1 cellular context compared by ENCODE assay signal in the genomic region with DNA sequence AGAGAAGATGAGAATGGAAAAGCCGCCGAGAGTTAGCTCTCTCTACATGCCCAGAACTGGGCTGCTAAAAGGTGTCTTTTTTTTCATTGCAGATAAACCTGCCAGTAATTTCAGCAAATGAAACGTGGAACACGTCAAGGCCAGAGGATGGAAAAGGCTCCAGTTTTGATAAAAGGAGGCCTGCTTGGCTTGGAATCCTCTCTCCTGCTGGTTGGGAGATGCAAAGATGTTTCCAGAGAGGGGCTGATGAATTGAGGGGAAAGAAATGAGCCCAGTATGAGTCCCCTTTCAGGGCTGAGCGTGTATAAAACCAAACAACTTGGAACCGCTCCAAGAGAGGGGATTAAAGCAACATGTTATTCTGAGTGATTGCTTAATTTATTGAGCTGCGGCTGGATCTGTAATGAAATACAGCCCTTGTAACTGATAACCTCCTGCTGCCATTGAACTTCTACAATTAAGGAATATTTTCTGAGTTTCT.
A peak's percentile ranks its signal among the peaks of the same experiment; 100 is the strongest.
TF ChIP-seq lines count a peak whose summit lies in the region.

No MANE protein-coding gene starts in this region.

TF ChIP-seq in HEK293, 187 proteins besides CTCF, POLR2A, EP300 and RAD21 (continued from another document and continues in another):
- TF ChIP-seq ZSCAN18 (tag by site-specific recombination; IDR thresholded peaks at IDR 0.05) = no peak
- peak; percentile 60 for TF ChIP-seq ZNF18 (tag by site-specific recombination; IDR thresholded peaks at IDR 0.05)
- TF ChIP-seq OVOL3 (tag by site-specific recombination; IDR thresholded peaks at IDR 0.05) = peak; percentile 58; the same call in 1 of the 2 replicates
- peak; percentile 58 for TF ChIP-seq PATZ1 (tag by site-specific recombination; IDR thresholded peaks at IDR 0.05)
- TF ChIP-seq, protein P1, sequence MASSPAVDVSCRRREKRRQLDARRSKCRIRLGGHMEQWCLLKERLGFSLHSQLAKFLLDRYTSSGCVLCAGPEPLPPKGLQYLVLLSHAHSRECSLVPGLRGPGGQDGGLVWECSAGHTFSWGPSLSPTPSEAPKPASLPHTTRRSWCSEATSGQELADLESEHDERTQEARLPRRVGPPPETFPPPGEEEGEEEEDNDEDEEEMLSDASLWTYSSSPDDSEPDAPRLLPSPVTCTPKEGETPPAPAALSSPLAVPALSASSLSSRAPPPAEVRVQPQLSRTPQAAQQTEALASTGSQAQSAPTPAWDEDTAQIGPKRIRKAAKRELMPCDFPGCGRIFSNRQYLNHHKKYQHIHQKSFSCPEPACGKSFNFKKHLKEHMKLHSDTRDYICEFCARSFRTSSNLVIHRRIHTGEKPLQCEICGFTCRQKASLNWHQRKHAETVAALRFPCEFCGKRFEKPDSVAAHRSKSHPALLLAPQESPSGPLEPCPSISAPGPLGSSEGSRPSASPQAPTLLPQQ (tag by site-specific recombination; IDR thresholded peaks at IDR 0.05) = peak; percentile 83
- TF ChIP-seq, protein P2, sequence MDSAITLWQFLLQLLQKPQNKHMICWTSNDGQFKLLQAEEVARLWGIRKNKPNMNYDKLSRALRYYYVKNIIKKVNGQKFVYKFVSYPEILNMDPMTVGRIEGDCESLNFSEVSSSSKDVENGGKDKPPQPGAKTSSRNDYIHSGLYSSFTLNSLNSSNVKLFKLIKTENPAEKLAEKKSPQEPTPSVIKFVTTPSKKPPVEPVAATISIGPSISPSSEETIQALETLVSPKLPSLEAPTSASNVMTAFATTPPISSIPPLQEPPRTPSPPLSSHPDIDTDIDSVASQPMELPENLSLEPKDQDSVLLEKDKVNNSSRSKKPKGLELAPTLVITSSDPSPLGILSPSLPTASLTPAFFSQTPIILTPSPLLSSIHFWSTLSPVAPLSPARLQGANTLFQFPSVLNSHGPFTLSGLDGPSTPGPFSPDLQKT (IDR thresholded peaks at IDR 0.05; ENCODE audit: borderline replicate concordance, low read depth, low read length) = no peak
- no peak for TF ChIP-seq ZNF768 (tag by site-specific recombination; IDR thresholded peaks at IDR 0.05)
- TF ChIP-seq ATF2 (tag by site-specific recombination; IDR thresholded peaks at IDR 0.05; ENCODE audit: low read depth) = 0 out of 2 replicates have a peak, but pooled peaks have one; percentile 3
- no peak for TF ChIP-seq ZBTB48 (tag by site-specific recombination; IDR thresholded peaks at IDR 0.05)
- no peak for TF ChIP-seq SALL2 (tag by site-specific recombination; IDR thresholded peaks at IDR 0.05; ENCODE audit: borderline replicate concordance)
- TF ChIP-seq ZNF140 (tag by site-specific recombination; IDR thresholded peaks at IDR 0.05) = no peak
- peak; percentile 96 for TF ChIP-seq IKZF3 (tag by site-specific recombination; IDR thresholded peaks at IDR 0.05)
- TF ChIP-seq SP2 (tag by site-specific recombination; IDR thresholded peaks at IDR 0.05) = no peak
- peak; percentile 55; the same call in 1 of the 2 replicates for TF ChIP-seq HIC1 (tag by site-specific recombination; IDR thresholded peaks at IDR 0.05)
- TF ChIP-seq ZNF785 (tag by site-specific recombination; IDR thresholded peaks at IDR 0.05) = no peak
- TF ChIP-seq ZNF133 (tag by site-specific recombination; IDR thresholded peaks at IDR 0.05) = no peak
- TF ChIP-seq ZBTB1 (tag by site-specific recombination; IDR thresholded peaks at IDR 0.05) = no peak
- TF ChIP-seq MYNN (tag by site-specific recombination; IDR thresholded peaks at IDR 0.05; ENCODE audit: borderline replicate concordance) = no peak
- peak; percentile 96 for TF ChIP-seq SCRT2 (tag by site-specific recombination; IDR thresholded peaks at IDR 0.05)
- no peak for TF ChIP-seq ZNF548 (tag by site-specific recombination; IDR thresholded peaks at IDR 0.05)
- TF ChIP-seq ZNF302 (tag by site-specific recombination; IDR thresholded peaks at IDR 0.05; ENCODE audit: low read depth) = no peak
- TF ChIP-seq ZNF324 (tag by site-specific recombination; IDR thresholded peaks at IDR 0.05) = peak; percentile 51; the same call in 1 of the 2 replicates
- TF ChIP-seq PBX3 (CRISPR knock-in tag; IDR thresholded peaks at IDR 0.05) = no peak
- no peak for TF ChIP-seq ZNF292 (tag by site-specific recombination; IDR thresholded peaks at IDR 0.05; ENCODE audit: borderline replicate concordance, low read depth)
- TF ChIP-seq ZBTB21 (tag by site-specific recombination; IDR thresholded peaks at IDR 0.05) = peak; percentile 63; the same call in 1 of the 2 replicates
- TF ChIP-seq, protein P3, sequence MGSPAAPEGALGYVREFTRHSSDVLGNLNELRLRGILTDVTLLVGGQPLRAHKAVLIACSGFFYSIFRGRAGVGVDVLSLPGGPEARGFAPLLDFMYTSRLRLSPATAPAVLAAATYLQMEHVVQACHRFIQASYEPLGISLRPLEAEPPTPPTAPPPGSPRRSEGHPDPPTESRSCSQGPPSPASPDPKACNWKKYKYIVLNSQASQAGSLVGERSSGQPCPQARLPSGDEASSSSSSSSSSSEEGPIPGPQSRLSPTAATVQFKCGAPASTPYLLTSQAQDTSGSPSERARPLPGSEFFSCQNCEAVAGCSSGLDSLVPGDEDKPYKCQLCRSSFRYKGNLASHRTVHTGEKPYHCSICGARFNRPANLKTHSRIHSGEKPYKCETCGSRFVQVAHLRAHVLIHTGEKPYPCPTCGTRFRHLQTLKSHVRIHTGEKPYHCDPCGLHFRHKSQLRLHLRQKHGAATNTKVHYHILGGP (tag by site-specific recombination; IDR thresholded peaks at IDR 0.05) = no peak; the same call in 1 of the 2 replicates
- TF ChIP-seq ZNF366 (tag by site-specific recombination; conservative IDR thresholded peaks at IDR 0.05) = 0 out of 2 replicates have a peak, but pooled peaks have one; percentile 70
- TF ChIP-seq ZNF654 (tag by site-specific recombination; IDR thresholded peaks at IDR 0.05; ENCODE audit: low read depth) = no peak
- no peak for TF ChIP-seq ZNF350 (tag by site-specific recombination; IDR thresholded peaks at IDR 0.05)
- no peak for TF ChIP-seq ZNF132 (tag by site-specific recombination; IDR thresholded peaks at IDR 0.05; ENCODE audit: borderline replicate concordance)
- no peak for TF ChIP-seq EGR2 (tag by site-specific recombination; IDR thresholded peaks at IDR 0.05; ENCODE audit: low read depth)
- peak; percentile 88 for TF ChIP-seq PRDM4 (tag by site-specific recombination; IDR thresholded peaks at IDR 0.05)
- TF ChIP-seq ZNF830 (tag by site-specific recombination; IDR thresholded peaks at IDR 0.05; ENCODE audit: low read depth) = no peak
- TF ChIP-seq ZNF24 (tag by site-specific recombination; IDR thresholded peaks at IDR 0.05) = peak; percentile 87
- no peak for TF ChIP-seq SETDB1 (IDR thresholded peaks at IDR 0.05; ENCODE audit: insufficient read length, low read length)
- TF ChIP-seq ZFP41 (tag by site-specific recombination; IDR thresholded peaks at IDR 0.05; ENCODE audit: borderline replicate concordance) = no peak
- 0 out of 2 replicates have a peak, but pooled peaks have one; percentile 36 for TF ChIP-seq YY1 (tag by site-specific recombination; IDR thresholded peaks at IDR 0.05)
- no peak for TF ChIP-seq PRDM1 (tag by site-specific recombination; IDR thresholded peaks at IDR 0.05)
- no peak for TF ChIP-seq ZNF624 (tag by site-specific recombination; IDR thresholded peaks at IDR 0.05)
- TF ChIP-seq ZNF658 (tag by site-specific recombination; IDR thresholded peaks at IDR 0.05) = no peak
- TF ChIP-seq ZEB2 (tag by site-specific recombination; IDR thresholded peaks at IDR 0.05) = peak; percentile 80
- peak; percentile 24; the same call in 1 of the 2 replicates for TF ChIP-seq ZFP3 (tag by site-specific recombination; IDR thresholded peaks at IDR 0.05; ENCODE audit: low read depth)
- TF ChIP-seq GLIS2 (tag by site-specific recombination; IDR thresholded peaks at IDR 0.05) = no peak
- peak; percentile 60; the same call in 1 of the 2 replicates for TF ChIP-seq KLF10 (tag by site-specific recombination; IDR thresholded peaks at IDR 0.05)
- peak; percentile 100 for TF ChIP-seq ZBTB8A (tag by site-specific recombination; IDR thresholded peaks at IDR 0.05)
- peak; percentile 79; the same call in 1 of the 2 replicates for TF ChIP-seq TCF7L2 (IDR thresholded peaks at IDR 0.05; ENCODE audit: borderline replicate concordance, low read depth, low read length)
- TF ChIP-seq ZNF555 (tag by site-specific recombination; conservative IDR thresholded peaks at IDR 0.05) = no peak
